ENCODE assay signal across 25 cellular contexts in genomic region chr9:78393932-78394331, GRCh38.
"Had no signal": no experiment of that assay in that cellular context is flagged by ENCODE, and none has a peak within 500 bp of the region (broad histone marks: within the 10 kb centered on the region; RNA-seq: fewer than 3 reads in every experiment).

No MANE protein-coding gene starts in this region.

- H3K36me3 ChIP-seq: gastrocnemius medialis, lower lobe of right lung, ovary, sigmoid colon, stomach, thyroid gland had no signal

- ATAC-seq: esophagus mucosa; gastrocnemius medialis; left ventricle myocardium superior; lower lobe of right lung; naive thymus-derived CD8-positive, alpha-beta T cell; psoas muscle; right cardiac atrium; stimulated activated effector memory CD8-positive, alpha-beta T cell treated with anti-CD3 and anti-CD28 coated beads, Interleukin-12 subunit alpha, Interleukin-12 subunit beta, amount 100 ng/mL, for 72 hours had no signal

- H3K9me3 ChIP-seq: gastrocnemius medialis, ovary, psoas muscle, thyroid gland had no signal

- H3K4me1 ChIP-seq: gastrocnemius medialis, lower lobe of right lung, psoas muscle, sigmoid colon, stomach, thyroid gland had no signal

- H3K27me3 ChIP-seq: dorsolateral prefrontal cortex, gastrocnemius medialis, ovary, sigmoid colon, thyroid gland had no signal

- H3K4me3 Mint-ChIP-seq: naive thymus-derived CD8-positive, alpha-beta T cell; stimulated activated effector memory CD8-positive, alpha-beta T cell treated with anti-CD3 and anti-CD28 coated beads, Interleukin-12 subunit alpha, Interleukin-12 subunit beta, amount 100 ng/mL, for 72 hours; type B pancreatic cell had no signal

- H3K36me3 Mint-ChIP-seq: stimulated activated effector memory CD8-positive, alpha-beta T cell treated with anti-CD3 and anti-CD28 coated beads, Interleukin-12 subunit alpha, Interleukin-12 subunit beta, amount 100 ng/mL, for 72 hours had no signal

- H3K4me1 Mint-ChIP-seq: naive thymus-derived CD8-positive, alpha-beta T cell; stimulated activated effector memory CD8-positive, alpha-beta T cell treated with anti-CD3 and anti-CD28 coated beads, Interleukin-12 subunit alpha, Interleukin-12 subunit beta, amount 100 ng/mL, for 72 hours had no signal

- H3K9me3 Mint-ChIP-seq: stimulated activated effector memory CD8-positive, alpha-beta T cell treated with anti-CD3 and anti-CD28 coated beads, Interleukin-12 subunit alpha, Interleukin-12 subunit beta, amount 100 ng/mL, for 72 hours had no signal

- DNase-seq: dorsolateral prefrontal cortex; effector CD4-positive, alpha-beta T cell; foreskin fibroblast; gastrocnemius medialis; head of caudate nucleus; left ventricle myocardium superior; lower lobe of right lung; naive thymus-derived CD8-positive, alpha-beta T cell; occipital lobe; ovary; posterior cingulate gyrus; psoas muscle; right cardiac atrium; sigmoid colon; stimulated activated CD4-positive, alpha-beta T cell treated with anti-CD3 and anti-CD28 coated beads, Interleukin-2, amount 100 ng/mL, for 24 hours; stimulated activated CD4-positive, alpha-beta T cell treated with anti-CD3 and anti-CD28 coated beads, Interleukin-4, amount 100 ng/mL, for 24 hours; stimulated activated naive CD4-positive, alpha-beta T cell treated with Interleukin-2 at 50 U/mL for 16 hours; stomach; thyroid gland had no signal

- H3K4me3 ChIP-seq: dorsolateral prefrontal cortex, gastrocnemius medialis, lower lobe of right lung, ovary, psoas muscle, sigmoid colon, stomach, thyroid gland had no signal

- H3K27ac ChIP-seq: dorsolateral prefrontal cortex, epithelial cell of prostate, gastrocnemius medialis, lower lobe of right lung, ovary, psoas muscle, sigmoid colon, stomach, thyroid gland had no signal

- FAIRE-seq: colon, keratinocyte had no signal
